In the genomic region with DNA sequence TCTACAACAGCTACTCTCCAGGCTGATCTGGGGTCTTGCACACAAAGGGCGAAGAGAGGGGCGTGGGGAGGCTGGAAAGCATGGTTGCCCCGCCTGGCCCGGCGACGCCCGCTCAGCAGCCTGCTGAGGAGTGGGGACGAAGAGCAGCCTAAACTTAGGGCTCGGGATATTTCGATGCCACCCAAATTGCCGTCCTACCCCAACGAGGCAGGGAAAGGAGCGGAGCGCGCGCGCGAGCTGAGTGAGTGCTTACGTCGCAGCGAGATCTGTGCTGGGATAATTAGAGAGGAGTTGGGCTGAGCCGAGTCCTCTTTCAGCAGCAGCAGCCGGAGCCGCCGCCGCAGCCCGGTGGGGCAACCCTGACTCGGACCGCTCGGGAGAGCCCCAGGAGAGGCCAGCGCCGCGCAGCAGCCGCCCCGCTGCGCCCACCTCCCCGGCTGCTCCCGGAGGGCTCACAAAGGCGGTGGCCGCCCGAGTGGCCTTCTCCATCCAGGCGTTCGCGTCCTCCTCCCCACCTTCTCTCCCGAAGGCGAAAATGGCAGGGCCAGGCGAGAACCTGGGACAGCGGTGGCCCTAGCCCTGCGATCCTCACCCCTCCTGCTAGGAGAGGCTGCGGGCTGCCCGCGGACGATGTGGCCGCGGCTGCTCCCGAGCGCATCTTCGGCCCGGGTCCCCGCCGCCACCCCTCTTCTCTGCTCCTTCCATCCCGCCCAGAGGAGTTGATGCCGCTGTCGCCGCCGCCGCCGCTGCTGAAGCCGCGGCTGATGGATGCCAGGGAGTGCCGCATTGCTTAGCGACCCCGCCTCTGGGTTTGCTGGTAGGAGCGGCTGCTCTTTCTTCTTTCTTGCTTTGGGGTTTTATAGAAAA, we compare ENCODE assay signal across 8 cellular contexts. TPM values are rescaled to one million over a fixed set of nuclear protein-coding genes. Genes with fewer than 3 reads are reported as not detected.
A peak's percentile ranks its signal among the peaks of the same experiment; 100 is the strongest.
DNase-seq lines count a peak whose midpoint lies in the region; ATAC-seq and TF ChIP-seq lines count a peak whose summit lies in the region.

A gene with protein sequence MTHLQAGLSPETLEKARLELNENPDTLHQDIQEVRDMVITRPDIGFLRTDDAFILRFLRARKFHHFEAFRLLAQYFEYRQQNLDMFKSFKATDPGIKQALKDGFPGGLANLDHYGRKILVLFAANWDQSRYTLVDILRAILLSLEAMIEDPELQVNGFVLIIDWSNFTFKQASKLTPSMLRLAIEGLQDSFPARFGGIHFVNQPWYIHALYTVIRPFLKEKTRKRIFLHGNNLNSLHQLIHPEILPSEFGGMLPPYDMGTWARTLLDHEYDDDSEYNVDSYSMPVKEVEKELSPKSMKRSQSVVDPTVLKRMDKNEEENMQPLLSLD (plus strand): TSS at position 306 of the 867 bp plus-strand sequence. CDS start 1,543 bp downstream, outside the sequence.

- no peak for ATAC-seq in thoracic aorta (ENCODE audit: insufficient number of reproducible peaks, low FRiP score, low read depth)
- ATAC-seq in GM21515 (IDR thresholded peaks at IDR 0.05; ENCODE audit: unreplicated experiment), result no peak

- H3K9me3 ChIP-seq in thoracic aorta (no peaks in the 10 kb centered on the region), esophagus squamous epithelium (no peaks in the 10 kb centered on the region)

- H3K36me3 ChIP-seq in kidney epithelial cell (ENCODE audit: control insufficient read depth, insufficient read depth, low read length), result no peaks in the 10 kb centered on the region
- H3K36me3 ChIP-seq in thoracic aorta, result no peaks in the 10 kb centered on the region
- H3K36me3 ChIP-seq in esophagus squamous epithelium, result no peaks in the 10 kb centered on the region

- peak; percentile 67 for DNase-seq in DMS79 treated with DMSO at 0.1 percent for 48 hours (lab: John Stamatoyannopoulos, UW)
- no peak for DNase-seq in DMS79 (lab: John Stamatoyannopoulos, UW)
- DNase-seq in astrocyte of the cerebellum (ENCODE audit: low read depth), result no peak
- no peak for DNase-seq in kidney epithelial cell (ENCODE audit: low read depth)
- DNase-seq in thoracic aorta (ENCODE audit: low spot score), result no peak
- no peak for DNase-seq in AML-193 (lab: John Stamatoyannopoulos, UW)
- DNase-seq in esophagus squamous epithelium (lab: John Stamatoyannopoulos, UW), result no peak

- intact Hi-C loops in esophagus squamous epithelium (cut with DNase I), result no loop called here

- H3K4me1 ChIP-seq in thoracic aorta (ENCODE audit: control insufficient read depth in 1 of 2, low read depth in 2 of 2) (peaks cover 4 to 9% of the 10 kb centered on the region in 2 donors), esophagus squamous epithelium (peaks cover 8 to 12% (median 9%) of the 10 kb centered on the region in 3 donors)

- no peak for TF ChIP-seq POLR2A in esophagus squamous epithelium (IDR thresholded peaks at IDR 0.05)

- TF ChIP-seq CTCF in astrocyte of the cerebellum (IDR thresholded peaks at IDR 0.05; ENCODE audit: low read depth, low read length, missing control alignments), result no peak
- no peak for TF ChIP-seq CTCF in kidney epithelial cell (IDR thresholded peaks at IDR 0.05; ENCODE audit: insufficient read depth, low read length, poor library complexity, severe bottlenecking)
- no peak for TF ChIP-seq CTCF in thoracic aorta (IDR thresholded peaks at IDR 0.05)
- no peak for TF ChIP-seq CTCF in esophagus squamous epithelium (IDR thresholded peaks at IDR 0.05)

- H3K27ac ChIP-seq in thoracic aorta (no peak within 1 kb of the TSS), esophagus squamous epithelium (no peak within 1 kb of the TSS)

- H3K27me3 ChIP-seq in kidney epithelial cell (ENCODE audit: control insufficient read depth, insufficient read depth, low read length), result peaks cover 24% of the 10 kb centered on the region
- H3K27me3 ChIP-seq in thoracic aorta (replicated peaks; ENCODE audit: insufficient read depth), result peaks cover 7% of the 10 kb centered on the region
- H3K27me3 ChIP-seq in esophagus squamous epithelium, result peaks cover 8 to 58% (median 11%) of the 10 kb centered on the region in 4 donors

- H3K4me3 ChIP-seq in astrocyte of the cerebellum (ENCODE audit: low read depth, low read length) (peak within 1 kb of the TSS; percentile 53), kidney epithelial cell (ENCODE audit: low read depth, low read length) (peak within 1 kb of the TSS; percentile 25), thoracic aorta (peak within 1 kb of the TSS; percentile 64), esophagus squamous epithelium (peak within 1 kb of the TSS in 2 of 4 donors; percentile 24 to 57)

- in situ Hi-C loops in astrocyte of the cerebellum (cut with HindIII; ENCODE audit: low sequenced_read_pairs), result no loop called here

- WGBS in esophagus squamous epithelium, 2 donors, result 11 to 17% methylated on average over 31 to 46 of the region's 74 CpGs

RNA-seq across cellular contexts. Expression of the gene that starts here (rescaled TPM):
- total RNA-seq in kidney epithelial cell (0.04 and 0.07 TPM in 2 replicates), thoracic aorta (under 1 TPM in 1 of 2 donors, not detected in 1; 0.07 TPM), esophagus squamous epithelium (under 1 TPM in 1 of 4 donors, not detected in 3; under 0.01 TPM)
